16 cellular contexts compared by ENCODE assay signal in the genomic region with DNA sequence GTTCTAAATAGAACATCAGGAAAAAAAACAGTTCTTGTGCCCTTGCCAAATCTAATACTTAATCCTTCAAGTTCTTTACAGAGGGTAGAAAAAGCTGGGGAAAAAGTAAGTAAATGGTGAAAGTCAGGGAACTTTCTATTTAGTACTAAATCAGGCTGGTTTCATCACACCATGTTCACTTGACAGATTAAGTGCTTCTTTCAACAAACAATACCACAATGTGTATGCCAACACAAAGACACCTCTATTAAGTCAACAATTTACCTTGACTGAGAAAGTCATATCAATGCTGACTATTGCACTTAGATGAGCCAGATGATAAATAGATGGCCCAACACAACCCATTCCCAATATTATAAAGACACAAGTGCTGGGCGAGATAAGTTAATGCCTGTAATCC.
"Had no signal": no experiment of that assay in that cellular context is flagged by ENCODE, and none has a peak within 500 bp of the region (broad histone marks: within the 10 kb centered on the region; RNA-seq: fewer than 3 reads in every experiment).

No MANE protein-coding gene starts in this region.

- H3K27ac ChIP-seq: esophagus squamous epithelium, neutrophil, pancreas, stomach, testis, WERI-Rb-1 had no signal

- H3K4me1 ChIP-seq: esophagus squamous epithelium, pancreas, testis had no signal

- H3K4me3 ChIP-seq: esophagus squamous epithelium, lung, pancreas, stomach, testis had no signal

- H3K27ac Mint-ChIP-seq: activated naive CD8-positive, alpha-beta T cell; natural killer cell treated with Interleukin-12 subunit alpha and Interleukin-12 subunit beta and Interleukin-15 and Interleukin-18, amount 100 ng/mL, for 72 hours; type B pancreatic cell had no signal

- H3K9me3 Mint-ChIP-seq: effector memory CD8-positive, alpha-beta T cell; mesothelial cell of epicardium; natural killer cell treated with Interleukin-12 subunit alpha and Interleukin-12 subunit beta and Interleukin-15 and Interleukin-18, amount 100 ng/mL, for 72 hours; type B pancreatic cell had no signal

- H3K4me3 Mint-ChIP-seq: activated naive CD8-positive, alpha-beta T cell; effector memory CD8-positive, alpha-beta T cell; mesothelial cell of epicardium; natural killer cell treated with Interleukin-12 subunit alpha and Interleukin-12 subunit beta and Interleukin-15 and Interleukin-18, amount 100 ng/mL, for 72 hours; type B pancreatic cell had no signal

- H3K9me3 ChIP-seq: esophagus squamous epithelium, neutrophil, pancreas, stomach, testis had no signal

- DNase-seq: activated CD4-positive, alpha-beta T cell treated with anti-CD3 and anti-CD28 coated beads for 1 hour; activated CD4-positive, alpha-beta T cell treated with anti-CD3 and anti-CD28 coated beads, Interleukin-2, amount 50 U/mL, for 48 hours; amniotic stem cell; effector memory CD8-positive, alpha-beta T cell; esophagus squamous epithelium; pancreas; retina; stomach; testis; WERI-Rb-1 had no signal

- ATAC-seq: effector memory CD8-positive, alpha-beta T cell; natural killer cell treated with Interleukin-12 subunit alpha and Interleukin-12 subunit beta and Interleukin-15 and Interleukin-18, amount 100 ng/mL, for 72 hours had no signal

- H3K27me3 Mint-ChIP-seq: activated naive CD8-positive, alpha-beta T cell; effector memory CD8-positive, alpha-beta T cell; natural killer cell treated with Interleukin-12 subunit alpha and Interleukin-12 subunit beta and Interleukin-15 and Interleukin-18, amount 100 ng/mL, for 72 hours; type B pancreatic cell had no signal

- H3K27me3 ChIP-seq: esophagus squamous epithelium, neutrophil, pancreas, stomach, testis had no signal
